Comparison of ENCODE assay signal across 3 cellular contexts in genomic region chr3:180764481-180764880, GRCh38.
TF ChIP-seq lines count a peak whose summit lies in the region.

No MANE protein-coding gene starts in this region.

TF ChIP-seq in A549, 52 proteins besides CTCF, POLR2A, EP300 and RAD21:
- no peak for TF ChIP-seq EHMT2 (IDR thresholded peaks at IDR 0.05; ENCODE audit: low read depth)
- peak; percentile 59 for TF ChIP-seq MAFK (IDR thresholded peaks at IDR 0.05; ENCODE audit: partially characterized antibody)
- TF ChIP-seq PHF8 (IDR thresholded peaks at IDR 0.05; ENCODE audit: borderline replicate concordance, low read depth) = no peak
- TF ChIP-seq E2F6 (IDR thresholded peaks at IDR 0.05; ENCODE audit: borderline replicate concordance, low read depth) = no peak
- TF ChIP-seq ZNF302 (CRISPR knock-in tag; IDR thresholded peaks at IDR 0.05) = no peak

TF ChIP-seq in IMR-90, 13 proteins besides CTCF, POLR2A, EP300 and RAD21:
- TF ChIP-seq USF2 (IDR thresholded peaks at IDR 0.05; ENCODE audit: low read depth, low read length) (no peak), CEBPB (IDR thresholded peaks at IDR 0.05; ENCODE audit: low read depth, low read length) (no peak), SMC3 (IDR thresholded peaks at IDR 0.05; ENCODE audit: low read depth, low read length) (no peak), MAFK (IDR thresholded peaks at IDR 0.05; ENCODE audit: low read depth, low read length) (peak; percentile 82)

TF ChIP-seq in K562, 482 proteins besides CTCF, POLR2A, EP300 and RAD21:
- TF ChIP-seq MAFF (IDR thresholded peaks at IDR 0.05; ENCODE audit: low read length) (peak; percentile 58), ZNF316 (IDR thresholded peaks at IDR 0.05) (peak; percentile 42; the same call in 1 of the 2 replicates), NCOA1 (IDR thresholded peaks at IDR 0.05; ENCODE audit: low read depth) (no peak), MCM2 (IDR thresholded peaks at IDR 0.05; ENCODE audit: low read depth) (no peak), GMEB1 (CRISPR knock-in tag; IDR thresholded peaks at IDR 0.05) (no peak), C11orf30 (IDR thresholded peaks at IDR 0.05; ENCODE audit: low read depth) (0 out of 2 replicates have a peak, but pooled peaks have one; percentile 5), POLR3A (IDR thresholded peaks at IDR 0.05; ENCODE audit: borderline replicate concordance, extremely low read depth, insufficient read depth, insufficient read length) (no peak)
